In the genomic region with DNA sequence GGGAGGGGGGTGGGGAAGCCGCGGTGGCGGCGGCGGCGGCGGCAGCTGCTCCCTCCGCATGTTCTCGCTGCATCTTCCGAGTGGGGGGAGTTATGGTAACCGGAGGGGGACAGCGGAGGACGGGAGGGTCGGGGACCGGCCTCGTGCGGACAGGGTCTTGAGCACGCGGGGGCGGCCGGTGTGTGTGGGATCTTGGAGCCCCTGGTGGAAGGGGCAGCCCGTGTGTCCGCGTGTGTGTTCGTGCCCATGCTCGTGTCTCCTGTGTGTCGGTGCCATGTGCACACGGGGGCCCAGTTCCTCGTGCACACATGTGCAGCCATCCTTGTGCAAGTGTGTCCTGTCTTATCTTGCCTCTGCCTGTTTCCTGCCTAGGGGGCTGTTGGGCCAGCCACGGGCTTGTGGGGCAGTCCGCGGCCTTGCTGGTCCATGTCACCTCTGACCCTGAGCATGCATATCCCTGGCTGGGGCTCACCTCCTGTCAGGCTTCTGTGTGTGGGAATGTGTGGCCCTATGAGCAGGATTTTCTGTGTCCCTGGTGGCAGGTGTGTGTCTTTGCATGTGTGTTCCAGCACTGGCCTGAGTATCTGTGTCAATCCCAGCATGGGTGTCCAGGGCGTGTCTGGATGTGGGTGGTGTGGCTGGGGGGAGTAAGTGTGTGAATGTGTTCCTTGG, we compare ENCODE assay signal across 8 cellular contexts.
A peak's percentile ranks its signal among the peaks of the same experiment; 100 is the strongest.
DNase-seq lines count a peak whose midpoint lies in the region; ATAC-seq and TF ChIP-seq lines count a peak whose summit lies in the region.

No MANE protein-coding gene starts in this region.

- no peaks in the 10 kb centered on the region for H3K36me3 ChIP-seq in OCI-LY1 (ENCODE audit: insufficient read depth, low read length)

- peak; percentile 54 for TF ChIP-seq CTCF in OCI-LY1 (IDR thresholded peaks at IDR 0.05; ENCODE audit: low read length)

- ATAC-seq in GM18873 (IDR thresholded peaks at IDR 0.05; ENCODE audit: low FRiP score, unreplicated experiment) (no peak), GM21381 (IDR thresholded peaks at IDR 0.05; ENCODE audit: unreplicated experiment) (no peak)

- no peaks in the 10 kb centered on the region for H3K79me2 ChIP-seq in OCI-LY1 (ENCODE audit: insufficient read depth, low read length)

- DNase-seq in stimulated activated CD4-positive, alpha-beta T cell treated with anti-CD3 and anti-CD28 coated beads, Interleukin-1b, Interleukin-23, amount 100 ng/mL, for 48 hours, result peak; percentile 43
- DNase-seq in stimulated activated CD4-positive, alpha-beta T cell treated with anti-CD3 and anti-CD28 coated beads, Interleukin-12 subunit alpha, Interleukin-12 subunit beta, amount 100 ng/mL, for 4 hours, result no peak
- DNase-seq in stimulated activated CD4-positive, alpha-beta T cell treated with anti-CD3 and anti-CD28 coated beads, Interleukin-2, amount 100 ng/mL, for 24 hours, result peak; percentile 42 to 52

- H3K4me1 ChIP-seq in OCI-LY1 (ENCODE audit: insufficient read depth, low read length, severe bottlenecking), result peaks cover 69% of the 10 kb centered on the region

- H3K27ac ChIP-seq in OCI-LY1 (ENCODE audit: low read depth, low read length, poor library complexity, severe bottlenecking) (peak overlapping the region; percentile 60), angular gyrus (ENCODE audit: low read depth, low read length) (peak overlapping the region; percentile 82)

- peak overlapping the region; percentile 80 for H3K4me2 ChIP-seq in OCI-LY1 (ENCODE audit: low read length)

- no peaks in the 10 kb centered on the region for H4K20me1 ChIP-seq in OCI-LY1 (ENCODE audit: insufficient read depth, low read length)

- H2AFZ ChIP-seq in OCI-LY1 (ENCODE audit: low read length), result no peak overlapping the region

- H3K9me2 ChIP-seq in OCI-LY1 (ENCODE audit: low read depth, low read length), result no peaks in the 10 kb centered on the region

- 0 out of 2 replicates have a peak, but pooled peaks cover 5% of the 10 kb centered on the region for H3F3A ChIP-seq in OCI-LY1 (ENCODE audit: insufficient read depth, low read length)

- H3K4me3 ChIP-seq in OCI-LY1 (ENCODE audit: low read depth, low read length, poor library complexity, severe bottlenecking) (peak overlapping the region; percentile 64), iPS-18c (ENCODE audit: insufficient read depth, low read depth, low read length) (peak overlapping the region; percentile 49)

- H3K27me3 ChIP-seq in OCI-LY1 (ENCODE audit: insufficient read depth, low read length), result no peaks in the 10 kb centered on the region

- H3K9me3 ChIP-seq in OCI-LY1 (ENCODE audit: low read length) (no peaks in the 10 kb centered on the region), iPS-18c (ENCODE audit: control insufficient read depth, insufficient read depth, low read length) (no peaks in the 10 kb centered on the region)

- peak overlapping the region; percentile 59 for H3K9ac ChIP-seq in OCI-LY1 (ENCODE audit: low read length)
